ENCODE assay signal across 9 cellular contexts in genomic region chr15:73897441-73898261, GRCh38. TPM values are rescaled to one million over a fixed set of nuclear protein-coding genes. Genes with fewer than 3 reads are reported as not detected.
A peak's percentile ranks its signal among the peaks of the same experiment; 100 is the strongest.
DNase-seq lines count a peak whose midpoint lies in the region; ATAC-seq and TF ChIP-seq lines count a peak whose summit lies in the region.
"Had no signal": no experiment of that assay in that cellular context is flagged by ENCODE, and none has a peak within 500 bp of the region (broad histone marks: within the 10 kb centered on the region; RNA-seq: fewer than 3 reads in every experiment).

No MANE protein-coding gene starts in this region.

- H3K36me3 Mint-ChIP-seq in activated T-cell treated with anti-CD3 and anti-CD28 coated beads, Interleukin-2, amount 50 U/mL, for 72 hours (ENCODE audit: insufficient read depth in 2 of 2), result no peaks in the 10 kb centered on the region

- H3K9me3 ChIP-seq in Panc1 (ENCODE audit: control insufficient read depth, insufficient read depth, low read depth, low read length), result no peaks in the 10 kb centered on the region
- no peaks in the 10 kb centered on the region for H3K9me3 ChIP-seq in psoas muscle

- CTCF ChIA-PET in Panc1 (lab: Charles Lee), result interaction anchor here (0.7 to 1.4 kb wide), 3 partner anchors 9 to 68 kb away, joined by 3 to 9 read pairs (median 8); no protein-coding TSS in a partner anchor

- in situ Hi-C loops in Panc1 (cut with HindIII; ENCODE audit: low pct_unique_long_range_greater_than_20kb, low sequenced_read_pairs), result no loop called here

- DNase-seq in AG08395 (ENCODE audit: low spot score) (peak; percentile 95), GM19240 (ENCODE audit: insufficient read length, low spot score) (peak; percentile 88), Panc1 (ENCODE audit: low read depth, low spot score) (no peak), foreskin keratinocyte (peak in 1 of 2 donors; percentile 26), psoas muscle (peak; percentile 39 to 60)
- peak; percentile 63 to 75 for DNase-seq in activated T-cell treated with anti-CD3 and anti-CD28 coated beads, Interleukin-2, amount 50 U/mL, for 72 hours
- no peak for DNase-seq in effector CD8-positive, alpha-beta T cell (lab: John Stamatoyannopoulos, UW)

- no peaks in the 10 kb centered on the region for H3K4me1 Mint-ChIP-seq in activated T-cell treated with anti-CD3 and anti-CD28 coated beads, Interleukin-2, amount 50 U/mL, for 72 hours (ENCODE audit: low read depth)

- 70 to 74% (median 70%) methylated on average over 15 of the region's 15 CpGs for WGBS in psoas muscle, 3 donors

- ATAC-seq in Panc1 (peak; percentile 93), foreskin keratinocyte (peak; percentile 82), psoas muscle (peak; percentile 48 to 92 (median 79)), GM18519 (IDR thresholded peaks at IDR 0.05; ENCODE audit: low FRiP score, unreplicated experiment) (no peak)
- ATAC-seq in activated T-cell treated with anti-CD3 and anti-CD28 coated beads, Interleukin-2, amount 50 U/mL, for 72 hours (replicated peaks in 1 of 2), result peak; percentile 85 to 89

- H3K27me3 Mint-ChIP-seq in activated T-cell treated with anti-CD3 and anti-CD28 coated beads, Interleukin-2, amount 50 U/mL, for 72 hours (ENCODE audit: low read depth), result no peaks in the 10 kb centered on the region

- intact Hi-C loops in Panc1 (cut with micrococcal nuclease; ENCODE audit: unreplicated experiment), result no loop called here
- intact Hi-C loops in psoas muscle (cut with DNase I), result no loop called here

- TF ChIP-seq CTCF in Panc1 (IDR thresholded peaks at IDR 0.05) (peak; percentile 96), foreskin keratinocyte (conservative IDR thresholded peaks at IDR 0.05) (peak; percentile 92), psoas muscle (IDR thresholded peaks at IDR 0.05) (peak; percentile 58)

- no TSS peak for BruUV-seq in Panc1 (replicated peaks; lab: Mats Ljungman, UMichigan)

- H3K27me3 ChIP-seq in Panc1 (ENCODE audit: control insufficient read depth, insufficient read depth, low read length) (no peaks in the 10 kb centered on the region), foreskin keratinocyte (peaks cover 19% of the 10 kb centered on the region), psoas muscle (ENCODE audit: insufficient read depth in 3 of 3, low read length in 2 of 3) (no peaks in the 10 kb centered on the region)

- H3K4me1 ChIP-seq in Panc1 (ENCODE audit: control insufficient read depth, insufficient read depth, low read length), result no peaks in the 10 kb centered on the region
- H3K4me1 ChIP-seq in foreskin keratinocyte, result no peaks in the 10 kb centered on the region
- H3K4me1 ChIP-seq in psoas muscle, result no peaks in the 10 kb centered on the region

- H3K27ac Mint-ChIP-seq in activated T-cell treated with anti-CD3 and anti-CD28 coated beads, Interleukin-2, amount 50 U/mL, for 72 hours, result no peak overlapping the region

- H3K27ac ChIP-seq in Panc1 (ENCODE audit: low read length) (no peak overlapping the region), foreskin keratinocyte (no peak overlapping the region), psoas muscle (no peak overlapping the region)

- POLR2A ChIA-PET in Panc1 (lab: Charles Lee), result no interaction called here

- no peak overlapping the region for H3K4me3 ChIP-seq in Panc1 (ENCODE audit: low read depth in 2 of 2, low read length in 2 of 2)
- H3K4me3 ChIP-seq in psoas muscle, result no peak overlapping the region

- H3K4me3 Mint-ChIP-seq in activated T-cell treated with anti-CD3 and anti-CD28 coated beads, Interleukin-2, amount 50 U/mL, for 72 hours, result no peak overlapping the region

- H3K9me3 Mint-ChIP-seq in activated T-cell treated with anti-CD3 and anti-CD28 coated beads, Interleukin-2, amount 50 U/mL, for 72 hours, result peaks cover 2% of the 10 kb centered on the region in 2 donors

- no peaks in the 10 kb centered on the region for H3K36me3 ChIP-seq in Panc1 (ENCODE audit: control insufficient read depth, insufficient read depth, low read length)
- H3K36me3 ChIP-seq in psoas muscle (ENCODE audit: insufficient read depth in 1 of 2, low read depth in 1 of 2), result no peaks in the 10 kb centered on the region

RNA-seq across cellular contexts. Expression of gene TBC1D21, which starts 24.3 kb away (rescaled TPM):
- total RNA-seq in Panc1 (2021; ENCODE audit: unreplicated experiment), result not detected
- not detected for polyA plus RNA-seq in Panc1 (2012; ENCODE audit: insufficient read length)
- total RNA-seq in activated T-cell treated with anti-CD3 and anti-CD28 coated beads, Interleukin-2, amount 50 U/mL, for 72 hours, result not detected
- not detected in 2 replicates for total RNA-seq in foreskin keratinocyte
- polyA plus RNA-seq in foreskin keratinocyte, result not detected in 2 replicates
- total RNA-seq in psoas muscle, result not detected
- not detected for polyA plus RNA-seq in psoas muscle
- total RNA-seq: pulmonary artery endothelial cell had no signal

RNA-seq across cellular contexts. Expression of gene LOXL1, which starts 28.6 kb away (rescaled TPM):
- 18.6 TPM for total RNA-seq in Panc1 (2021; ENCODE audit: unreplicated experiment)
- polyA plus RNA-seq in Panc1 (2012; ENCODE audit: insufficient read length), result 30.5 TPM
- total RNA-seq in activated T-cell treated with anti-CD3 and anti-CD28 coated beads, Interleukin-2, amount 50 U/mL, for 72 hours, result 1 to 10 TPM; 1.9 to 2.5 TPM
- 8.1 and 13.3 TPM in 2 replicates for total RNA-seq in foreskin keratinocyte
- polyA plus RNA-seq in foreskin keratinocyte, result 9.7 and 14.9 TPM in 2 replicates
- 1 to 10 TPM; 5.1 to 8.7 (median 6.3) TPM for total RNA-seq in psoas muscle
- polyA plus RNA-seq in psoas muscle, result 1 to 10 TPM; 1.6 to 5.1 (median 4.3) TPM

Comparison
In these comparisons a context has a peak if more than half of its experiments do, and no peak if none do; other contexts are left out.
1. DNase-seq: peak in AG08395 (single experiment), GM19240 (single experiment), activated T-cell treated with anti-CD3 and anti-CD28 coated beads, Interleukin-2, amount 50 U/mL, for 72 hours (2 of 2) and psoas muscle (2 of 2); none in Panc1 (single experiment) and effector CD8-positive, alpha-beta T cell (single experiment).
2. Peak in every context shown above with its lines, with median percentiles within 50 percentile points of each other: CTCF ChIP-seq.